31 cellular contexts compared by ENCODE assay signal in the genomic region with DNA sequence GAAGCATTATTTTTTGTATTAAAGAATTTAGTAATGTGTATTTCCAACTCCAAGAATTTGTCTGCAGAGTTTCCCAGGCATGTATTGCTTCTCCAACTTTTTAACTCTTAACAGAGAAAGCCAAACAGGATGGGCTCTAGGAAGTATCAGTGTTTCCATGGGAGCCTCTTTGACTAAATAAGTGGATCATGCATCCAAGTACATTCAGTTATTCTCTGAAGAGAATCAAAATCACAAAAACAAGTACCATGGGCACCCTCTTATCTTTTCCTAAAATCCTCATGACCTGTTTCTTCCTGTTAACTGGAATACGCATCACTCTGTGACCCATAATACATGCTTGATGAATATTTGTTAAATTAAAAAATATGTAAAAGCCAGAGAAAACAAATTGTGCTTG.
"Had no signal": no experiment of that assay in that cellular context is flagged by ENCODE, and none has a peak within 500 bp of the region (broad histone marks: within the 10 kb centered on the region; RNA-seq: fewer than 3 reads in every experiment).

No MANE protein-coding gene starts in this region.

- H3K27ac ChIP-seq: adrenal gland, ascending aorta, esophagus muscularis mucosa, foreskin keratinocyte, gastrocnemius medialis had no signal

- H3K27ac Mint-ChIP-seq: activated CD4-positive, alpha-beta memory T cell treated with anti-CD3 and anti-CD28 coated beads for 36 hours; activated CD4-positive, alpha-beta T cell treated with anti-CD3 and anti-CD28 coated beads for 36 hours; activated CD4-positive, alpha-beta T cell treated with anti-CD3 and anti-CD28 coated beads, Interleukin-2, amount 10 ng/mL, durations not matched to agents 24 days and 14 days; activated CD8-positive, alpha-beta memory T cell treated with anti-CD3 and anti-CD28 coated beads, Interleukin-2, amount 10 ng/mL, durations not matched to agents 7 days and 5 days; activated CD8-positive, alpha-beta T cell treated with anti-CD3 and anti-CD28 coated beads, Interleukin-2, amount 10 ng/mL, durations not matched to agents 7 days and 5 days; activated naive CD4-positive, alpha-beta T cell treated with anti-CD3 and anti-CD28 coated beads for 36 hours; activated naive CD4-positive, alpha-beta T cell treated with anti-CD3 and anti-CD28 coated beads, Interleukin-2, amount 50 U/mL, for 24 hours; activated naive CD8-positive, alpha-beta T cell treated with anti-CD3 and anti-CD28 coated beads for 36 hours; activated naive CD8-positive, alpha-beta T cell treated with anti-CD3 and anti-CD28 coated beads, Interleukin-2, amount 50 U/mL, for 24 hours; activated T-helper 1 cell treated with anti-CD3 and anti-CD28 coated beads, Interleukin-12 subunit alpha, Interleukin-12 subunit beta, Interleukin-2, Interleukin-4 antibody, amounts not matched to agents 30 ng/mL and 10 ng/mL and 1 ng/mL, durations not matched to agents 14 hours and 24 hours and 36 hours; activated T-helper 2 cell treated with anti-CD3 and anti-CD28 coated beads, Interferon-gamma antibody, Interleukin-2, Interleukin-4, amounts not matched to agents 10 μg/mL and 5 μg/mL and 100 μg/mL, durations not matched to agents 14 hours and 24 hours and 36 hours; effector memory CD8-positive, alpha-beta T cell had no signal

- H3K4me1 Mint-ChIP-seq: activated CD4-positive, alpha-beta T cell treated with anti-CD3 and anti-CD28 coated beads, Interleukin-2, amount 10 ng/mL, durations not matched to agents 24 days and 14 days; brain had no signal

- H3K9me3 ChIP-seq: adrenal gland, esophagus muscularis mucosa, gastrocnemius medialis had no signal

- H3K36me3 Mint-ChIP-seq: activated CD8-positive, alpha-beta memory T cell treated with anti-CD3 and anti-CD28 coated beads, Interleukin-2, amount 10 ng/mL, durations not matched to agents 7 days and 5 days; activated naive CD8-positive, alpha-beta T cell treated with anti-CD3 and anti-CD28 coated beads for 36 hours; brain had no signal

- H3K36me3 ChIP-seq: adrenal gland, ascending aorta, esophagus muscularis mucosa, gastrocnemius medialis had no signal

- H3K4me1 ChIP-seq: adrenal gland, ascending aorta, foreskin keratinocyte, gastrocnemius medialis had no signal

- DNase-seq: activated CD4-positive, alpha-beta memory T cell treated with anti-CD3 and anti-CD28 coated beads for 36 hours; activated CD4-positive, alpha-beta T cell treated with anti-CD3 and anti-CD28 coated beads for 36 hours; activated CD4-positive, alpha-beta T cell treated with anti-CD3 and anti-CD28 coated beads, Interleukin-2, amount 10 ng/mL, durations not matched to agents 24 days and 14 days; activated CD4-positive, CD25-positive, alpha-beta regulatory T cell; activated CD4-positive, CD25-positive, alpha-beta regulatory T cell treated with anti-CD3 and anti-CD28 coated beads, Interleukin-2, amount 50 U/mL, for 72 hours; activated CD8-positive, alpha-beta memory T cell treated with anti-CD3 and anti-CD28 coated beads, Interleukin-2, amount 10 ng/mL, durations not matched to agents 7 days and 5 days; activated CD8-positive, alpha-beta memory T cell treated with anti-CD3 and anti-CD28 coated beads, Interleukin-2, amount 50 U/mL, for 4 hours; activated CD8-positive, alpha-beta T cell treated with anti-CD3 and anti-CD28 coated beads, Interleukin-2, amount 10 ng/mL, durations not matched to agents 7 days and 5 days; activated effector memory CD4-positive, alpha-beta T cell treated with anti-CD3 and anti-CD28 coated beads, Interleukin-2, amount 50 U/mL, for 16 hours; activated naive CD4-positive, alpha-beta T cell treated with anti-CD3 and anti-CD28 coated beads for 36 hours; activated naive CD8-positive, alpha-beta T cell treated with anti-CD3 and anti-CD28 coated beads for 36 hours; activated naive CD8-positive, alpha-beta T cell treated with anti-CD3 and anti-CD28 coated beads, Interleukin-2, amount 50 U/mL, for 24 hours; activated T-cell treated with anti-CD3 and anti-CD28 coated beads, Interleukin-2, amount 50 U/mL, for 1 hour; activated T-cell treated with anti-CD3 and anti-CD28 coated beads, Interleukin-2, amount 50 U/mL, for 48 hours; adrenal gland; amygdala; caudate nucleus; cortex of kidney; dermis blood vessel endothelial cell; effector CD4-positive, alpha-beta T cell; effector memory CD8-positive, alpha-beta T cell; erythroblast; foreskin keratinocyte; gastrocnemius medialis; T-helper 2 cell had no signal

- ATAC-seq: activated CD4-positive, alpha-beta T cell treated with anti-CD3 and anti-CD28 coated beads for 36 hours; activated CD8-positive, alpha-beta memory T cell treated with anti-CD3 and anti-CD28 coated beads, Interleukin-2, amount 10 ng/mL, durations not matched to agents 7 days and 5 days; activated CD8-positive, alpha-beta T cell treated with anti-CD3 and anti-CD28 coated beads, Interleukin-2, amount 10 ng/mL, durations not matched to agents 7 days and 5 days; activated naive CD8-positive, alpha-beta T cell treated with anti-CD3 and anti-CD28 coated beads, Interleukin-2, amount 50 U/mL, for 24 hours; effector memory CD8-positive, alpha-beta T cell; foreskin keratinocyte; gastrocnemius medialis had no signal

- H3K9me3 Mint-ChIP-seq: activated CD4-positive, alpha-beta T cell treated with anti-CD3 and anti-CD28 coated beads, Interleukin-2, amount 10 ng/mL, durations not matched to agents 24 days and 14 days; activated T-helper 1 cell treated with anti-CD3 and anti-CD28 coated beads, Interleukin-12 subunit alpha, Interleukin-12 subunit beta, Interleukin-2, Interleukin-4 antibody, amounts not matched to agents 30 ng/mL and 10 ng/mL and 1 ng/mL, durations not matched to agents 14 hours and 24 hours and 36 hours; activated T-helper 2 cell treated with anti-CD3 and anti-CD28 coated beads, Interferon-gamma antibody, Interleukin-2, Interleukin-4, amounts not matched to agents 10 μg/mL and 5 μg/mL and 100 μg/mL, durations not matched to agents 14 hours and 24 hours and 36 hours had no signal

- H3K4me3 Mint-ChIP-seq: activated CD4-positive, alpha-beta memory T cell treated with anti-CD3 and anti-CD28 coated beads for 36 hours; activated CD4-positive, alpha-beta T cell treated with anti-CD3 and anti-CD28 coated beads for 36 hours; activated CD4-positive, alpha-beta T cell treated with anti-CD3 and anti-CD28 coated beads, Interleukin-2, amount 10 ng/mL, durations not matched to agents 24 days and 14 days; activated CD8-positive, alpha-beta memory T cell treated with anti-CD3 and anti-CD28 coated beads, Interleukin-2, amount 10 ng/mL, durations not matched to agents 7 days and 5 days; activated CD8-positive, alpha-beta T cell treated with anti-CD3 and anti-CD28 coated beads, Interleukin-2, amount 10 ng/mL, durations not matched to agents 7 days and 5 days; activated naive CD4-positive, alpha-beta T cell treated with anti-CD3 and anti-CD28 coated beads for 36 hours; activated naive CD4-positive, alpha-beta T cell treated with anti-CD3 and anti-CD28 coated beads, Interleukin-2, amount 50 U/mL, for 24 hours; activated naive CD8-positive, alpha-beta T cell treated with anti-CD3 and anti-CD28 coated beads for 36 hours; activated naive CD8-positive, alpha-beta T cell treated with anti-CD3 and anti-CD28 coated beads, Interleukin-2, amount 50 U/mL, for 24 hours; activated T-helper 1 cell treated with anti-CD3 and anti-CD28 coated beads, Interleukin-12 subunit alpha, Interleukin-12 subunit beta, Interleukin-2, Interleukin-4 antibody, amounts not matched to agents 30 ng/mL and 10 ng/mL and 1 ng/mL, durations not matched to agents 14 hours and 24 hours and 36 hours; brain; effector memory CD8-positive, alpha-beta T cell had no signal

- H3K4me3 ChIP-seq: adrenal gland, ascending aorta, esophagus muscularis mucosa, gastrocnemius medialis had no signal

- H3K27me3 ChIP-seq: adrenal gland, ascending aorta, foreskin keratinocyte, gastrocnemius medialis had no signal

- H3K27me3 Mint-ChIP-seq: activated CD4-positive, alpha-beta T cell treated with anti-CD3 and anti-CD28 coated beads, Interleukin-2, amount 10 ng/mL, durations not matched to agents 24 days and 14 days had no signal
